In the genomic region with DNA sequence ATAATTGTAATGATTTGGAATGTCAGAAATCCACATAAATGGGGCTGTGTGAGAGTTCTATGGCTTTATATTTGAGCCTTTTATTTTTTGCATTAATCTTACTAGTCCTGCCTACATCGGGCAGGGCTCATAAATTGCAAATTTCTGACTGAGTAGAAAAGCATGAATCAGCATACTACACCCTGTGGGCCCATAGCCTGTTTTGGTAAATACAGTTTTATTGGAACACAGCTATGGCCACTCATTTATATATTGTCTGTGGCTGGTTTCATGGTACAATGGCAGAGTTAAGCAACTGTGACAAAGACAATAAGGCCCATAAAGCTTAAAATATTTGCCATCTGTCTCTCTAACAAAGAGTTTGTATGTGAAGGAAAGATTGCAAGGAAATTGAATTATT, we compare ENCODE assay signal across 22 cellular contexts. TPM values are rescaled to one million over a fixed set of nuclear protein-coding genes. Genes with fewer than 3 reads are reported as not detected.
DNase-seq lines count a peak whose midpoint lies in the region; ATAC-seq and TF ChIP-seq lines count a peak whose summit lies in the region.
"Had no signal": no experiment of that assay in that cellular context is flagged by ENCODE, and none has a peak within 500 bp of the region (broad histone marks: within the 10 kb centered on the region; RNA-seq: fewer than 3 reads in every experiment).

No MANE protein-coding gene starts in this region.

- H3K4me3 ChIP-seq in gastroesophageal sphincter, result no peak overlapping the region
- H3K4me3 ChIP-seq: esophagus muscularis mucosa, prostate gland, upper lobe of left lung had no signal

- H3K9me3 Mint-ChIP-seq in activated naive CD4-positive, alpha-beta T cell treated with anti-CD3 and anti-CD28 coated beads for 36 hours, result no peaks in the 10 kb centered on the region
- H3K9me3 Mint-ChIP-seq in activated T-helper 17 cell treated with anti-CD3 and anti-CD28 coated beads, Interleukin-2, amount 50 U/mL, for 72 hours, result no peaks in the 10 kb centered on the region
- H3K9me3 Mint-ChIP-seq in immature natural killer cell, result no peaks in the 10 kb centered on the region
- H3K9me3 Mint-ChIP-seq: activated naive CD4-positive, alpha-beta T cell treated with anti-CD3 and anti-CD28 coated beads, Interleukin-2, amount 50 U/mL, for 72 hours; nephron progenitor cell had no signal

- TF ChIP-seq EP300 in gastroesophageal sphincter (IDR thresholded peaks at IDR 0.05), result no peak

- H3K27ac Mint-ChIP-seq in activated naive CD4-positive, alpha-beta T cell treated with anti-CD3 and anti-CD28 coated beads for 36 hours, result peak overlapping the region; percentile 74
- no peak overlapping the region for H3K27ac Mint-ChIP-seq in activated T-helper 17 cell treated with anti-CD3 and anti-CD28 coated beads, Interleukin-2, amount 50 U/mL, for 72 hours
- H3K27ac Mint-ChIP-seq in immature natural killer cell, result peak overlapping the region; percentile 46 to 85 (median 70)
- H3K27ac Mint-ChIP-seq: nephron progenitor cell had no signal

- WGBS in gastroesophageal sphincter (ENCODE audit: low coverage in 1 of 2), 2 donors, result 80 to 89% methylated on average over 1 of the region's 1 CpG

- intact Hi-C loops in activated naive CD4-positive, alpha-beta T cell treated with anti-CD3 and anti-CD28 coated beads for 36 hours (cut with micrococcal nuclease), result no loop called here

- H3K27me3 ChIP-seq in gastroesophageal sphincter, result no peaks in the 10 kb centered on the region
- H3K27me3 ChIP-seq: brain microvascular endothelial cell, esophagus muscularis mucosa, upper lobe of left lung had no signal

- peaks cover 3 to 87% of the 10 kb centered on the region in 2 donors for H3K36me3 ChIP-seq in gastroesophageal sphincter

- no peaks in the 10 kb centered on the region for H3K27me3 Mint-ChIP-seq in activated naive CD4-positive, alpha-beta T cell treated with anti-CD3 and anti-CD28 coated beads for 36 hours (ENCODE audit: low read depth)
- no peaks in the 10 kb centered on the region for H3K27me3 Mint-ChIP-seq in activated T-helper 17 cell treated with anti-CD3 and anti-CD28 coated beads, Interleukin-2, amount 50 U/mL, for 72 hours
- H3K27me3 Mint-ChIP-seq in immature natural killer cell (ENCODE audit: low read depth in 3 of 3), result no peaks in the 10 kb centered on the region

- TF ChIP-seq POLR2A in gastroesophageal sphincter (IDR thresholded peaks at IDR 0.05), result no peak

- H3K36me3 Mint-ChIP-seq in activated naive CD4-positive, alpha-beta T cell treated with anti-CD3 and anti-CD28 coated beads for 36 hours (ENCODE audit: low read depth), result peaks cover 60% of the 10 kb centered on the region
- peaks cover 97% of the 10 kb centered on the region for H3K36me3 Mint-ChIP-seq in activated T-helper 17 cell treated with anti-CD3 and anti-CD28 coated beads, Interleukin-2, amount 50 U/mL, for 72 hours (ENCODE audit: low read depth)
- H3K36me3 Mint-ChIP-seq in immature natural killer cell, result peaks cover 9 to 34% (median 32%) of the 10 kb centered on the region in 3 donors

- no peaks in the 10 kb centered on the region for H3K9me3 ChIP-seq in gastroesophageal sphincter
- H3K9me3 ChIP-seq: esophagus muscularis mucosa, prostate gland, upper lobe of left lung had no signal

- H3K27ac ChIP-seq in gastroesophageal sphincter, result no peak overlapping the region
- H3K27ac ChIP-seq: brain microvascular endothelial cell, esophagus muscularis mucosa, prostate gland, upper lobe of left lung had no signal

- H3K4me1 ChIP-seq in gastroesophageal sphincter, result no peaks in the 10 kb centered on the region
- H3K4me1 ChIP-seq: esophagus muscularis mucosa, prostate gland had no signal

- CTCF ChIA-PET in activated naive CD4-positive, alpha-beta T cell treated with anti-CD3 and anti-CD28 coated beads for 36 hours (lab: Charles Lee), result interaction anchor here (1.4 to 1.8 kb wide), 2 partner anchors 15 to 44 kb away, joined by 3 to 5 read pairs; a partner anchor contains a TSS

- DNase-seq in activated naive CD4-positive, alpha-beta T cell treated with anti-CD3 and anti-CD28 coated beads for 36 hours, result no peak
- DNase-seq in activated naive CD4-positive, alpha-beta T cell treated with anti-CD3 and anti-CD28 coated beads, Interleukin-2, amount 50 U/mL, for 16 hours, result no peak
- DNase-seq in immature natural killer cell (no peak), NCI-H1105 (lab: John Stamatoyannopoulos, UW) (no peak)
- DNase-seq: activated CD8-positive, alpha-beta memory T cell treated with anti-CD3 and anti-CD28 coated beads, Interleukin-2, amount 50 U/mL, for 4 hours; brain microvascular endothelial cell; dermis blood vessel endothelial cell; head of caudate nucleus; mammary epithelial cell; NCI-H1694; NCI-H2227 treated with DMSO at 0.1 percent for 48 hours; nephron progenitor cell; small intestine; upper lobe of left lung had no signal

- ATAC-seq in activated T-helper 17 cell treated with anti-CD3 and anti-CD28 coated beads, Interleukin-2, amount 50 U/mL, for 72 hours (replicated peaks), result peak; percentile 24
- ATAC-seq in HG03196 (IDR thresholded peaks at IDR 0.05; ENCODE audit: unreplicated experiment), result no peak
- no peak for ATAC-seq in GM21515 (IDR thresholded peaks at IDR 0.05; ENCODE audit: unreplicated experiment)
- ATAC-seq in gastroesophageal sphincter, result no peak

- TF ChIP-seq CTCF in gastroesophageal sphincter (IDR thresholded peaks at IDR 0.05), result no peak

- H3K4me3 Mint-ChIP-seq in activated naive CD4-positive, alpha-beta T cell treated with anti-CD3 and anti-CD28 coated beads for 36 hours, result no peak overlapping the region
- no peak overlapping the region for H3K4me3 Mint-ChIP-seq in activated T-helper 17 cell treated with anti-CD3 and anti-CD28 coated beads, Interleukin-2, amount 50 U/mL, for 72 hours
- no peak overlapping the region for H3K4me3 Mint-ChIP-seq in immature natural killer cell
- H3K4me3 Mint-ChIP-seq: nephron progenitor cell had no signal

- peaks cover 71% of the 10 kb centered on the region for H3K4me1 Mint-ChIP-seq in activated naive CD4-positive, alpha-beta T cell treated with anti-CD3 and anti-CD28 coated beads for 36 hours (ENCODE audit: low read depth)
- H3K4me1 Mint-ChIP-seq in activated T-helper 17 cell treated with anti-CD3 and anti-CD28 coated beads, Interleukin-2, amount 50 U/mL, for 72 hours, result peaks cover 36% of the 10 kb centered on the region
- H3K4me1 Mint-ChIP-seq in immature natural killer cell, result peaks cover 55 to 93% of the 10 kb centered on the region in 2 donors
- H3K4me1 Mint-ChIP-seq: nephron progenitor cell had no signal

RNA-seq across cellular contexts. Expression of a gene that starts 16.8 kb away (rescaled TPM):
- total RNA-seq in activated naive CD4-positive, alpha-beta T cell treated with anti-CD3 and anti-CD28 coated beads for 36 hours, result 100 to 1,000 TPM; 210 to 213 TPM
- total RNA-seq in activated T-helper 17 cell treated with anti-CD3 and anti-CD28 coated beads, Interleukin-2, amount 50 U/mL, for 72 hours, result 100 to 1,000 TPM; 146 to 148 TPM
- polyA plus RNA-seq in immature natural killer cell, result 100 to 1,000 TPM; 145 to 474 (median 264) TPM
- total RNA-seq in gastroesophageal sphincter, result 10 to 100 TPM in 1 of 4 donors, 1 to 10 TPM in 3; 1.4 to 16.6 (median 6.4) TPM
- total RNA-seq: A673 had no signal

RNA-seq across cellular contexts. Expression of a gene that starts 43.7 kb away (rescaled TPM):
- total RNA-seq in activated naive CD4-positive, alpha-beta T cell treated with anti-CD3 and anti-CD28 coated beads for 36 hours, result 10 to 100 TPM; 29.0 to 30.3 TPM
- total RNA-seq in activated T-helper 17 cell treated with anti-CD3 and anti-CD28 coated beads, Interleukin-2, amount 50 U/mL, for 72 hours, result 10 to 100 TPM; 31.3 to 31.4 TPM
- 10 to 100 TPM; 14.7 to 20.9 (median 19.2) TPM for polyA plus RNA-seq in immature natural killer cell
- 10 to 100 TPM; 23.1 to 30.4 (median 28.4) TPM for total RNA-seq in gastroesophageal sphincter

RNA-seq across cellular contexts. Expression of a gene that starts 43.8 kb away (rescaled TPM):
- total RNA-seq in activated naive CD4-positive, alpha-beta T cell treated with anti-CD3 and anti-CD28 coated beads for 36 hours, result 10 to 100 TPM; 27.7 to 31.1 TPM
- 10 to 100 TPM; 20.6 to 27.2 TPM for total RNA-seq in activated T-helper 17 cell treated with anti-CD3 and anti-CD28 coated beads, Interleukin-2, amount 50 U/mL, for 72 hours
- polyA plus RNA-seq in immature natural killer cell, result 10 to 100 TPM; 61.8 to 88.2 (median 80.4) TPM
- 10 to 100 TPM; 33.5 to 58.9 (median 37.4) TPM for total RNA-seq in gastroesophageal sphincter

RNA-seq across cellular contexts. Expression of a gene that starts 43.8 kb away (rescaled TPM):
- total RNA-seq in activated naive CD4-positive, alpha-beta T cell treated with anti-CD3 and anti-CD28 coated beads for 36 hours, result 1 to 10 TPM; 5.3 to 5.5 TPM
- 1 to 10 TPM; 2.7 to 3.8 TPM for total RNA-seq in activated T-helper 17 cell treated with anti-CD3 and anti-CD28 coated beads, Interleukin-2, amount 50 U/mL, for 72 hours
- polyA plus RNA-seq in immature natural killer cell, result 10 to 100 TPM; 36.2 to 57.1 (median 42.8) TPM
- 10 to 100 TPM in 1 of 4 donors, 1 to 10 TPM in 1, under 1 TPM in 1, not detected in 1; 0.42 to 13.1 (median 4.7) TPM for total RNA-seq in gastroesophageal sphincter
- total RNA-seq: A673 had no signal

Comparison
In these comparisons a context has a peak if more than half of its experiments do, and no peak if none do; other contexts are left out.
1. RNA of a gene that starts 16.8 kb away (total RNA-seq): 210 to 213 TPM in activated naive CD4-positive, alpha-beta T cell treated with anti-CD3 and anti-CD28 coated beads for 36 hours and 146 to 148 TPM in activated T-helper 17 cell treated with anti-CD3 and anti-CD28 coated beads, Interleukin-2, amount 50 U/mL, for 72 hours; 1.4 to 16.6 TPM in gastroesophageal sphincter; every median in the first group is over 4 times any median in the second.